9 cellular contexts compared by ENCODE assay signal in the genomic region with DNA sequence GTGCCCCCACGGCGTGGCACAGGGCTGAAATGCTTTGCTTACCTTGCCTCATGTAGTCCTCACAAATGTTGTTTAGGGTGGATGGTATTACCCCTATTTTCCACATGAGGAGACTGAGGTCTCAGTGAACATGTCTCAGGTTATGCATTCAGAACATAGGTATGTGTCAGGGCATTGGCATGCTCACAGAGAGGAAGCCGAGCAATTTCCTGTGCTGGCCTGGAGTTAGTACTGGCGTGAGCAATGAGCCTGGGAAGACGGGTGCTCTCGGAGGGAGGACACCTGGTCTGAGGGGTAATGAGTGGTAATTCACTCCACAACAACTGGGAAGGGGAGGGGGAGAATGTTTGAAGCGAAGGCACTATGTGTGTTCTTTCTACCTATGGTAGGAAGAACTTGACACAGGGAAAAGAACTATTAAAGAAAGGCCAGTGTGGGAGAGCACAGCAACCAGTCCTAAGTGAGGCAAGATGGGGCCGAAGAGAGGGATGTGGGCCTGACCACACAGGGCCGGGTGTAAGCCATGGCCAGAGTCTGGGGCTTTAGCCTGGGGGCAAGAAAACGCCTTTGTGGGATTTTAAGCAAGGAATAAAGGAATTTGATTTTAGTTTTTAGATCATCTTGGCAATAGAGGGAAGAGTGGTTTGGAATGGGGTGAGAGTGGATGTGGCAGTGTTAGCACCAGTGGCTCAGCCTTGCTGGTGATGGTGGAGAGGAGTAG. TPM values are rescaled to one million over a fixed set of nuclear protein-coding genes. Genes with fewer than 3 reads are reported as not detected.
DNase-seq lines count a peak whose midpoint lies in the region; FAIRE-seq and TF ChIP-seq lines count a peak whose summit lies in the region.
"Had no signal": no experiment of that assay in that cellular context is flagged by ENCODE, and none has a peak within 500 bp of the region (broad histone marks: within the 10 kb centered on the region; RNA-seq: fewer than 3 reads in every experiment).

No MANE protein-coding gene starts in this region.

- H3K27ac Mint-ChIP-seq in CD8-positive, alpha-beta memory T cell = peak overlapping the region; percentile 4 to 97 (median 82)
- H3K27ac Mint-ChIP-seq in nephron = peak overlapping the region; percentile 0 to 58 (median 15)

- peaks cover 19% of the 10 kb centered on the region for H3K4me1 ChIP-seq in CD8-positive, alpha-beta memory T cell (ENCODE audit: insufficient read depth, low read length)
- peaks cover 0 to 12% (median 9%) of the 10 kb centered on the region in 4 experiments; a peak in 6 of 7 replicates for H3K4me1 ChIP-seq in H1 (replicated peaks in 1 of 4; ENCODE audit: control insufficient read depth in 3 of 4, insufficient read depth in 4 of 4, low read length in 3 of 4)

- H3K23ac ChIP-seq in H1 (ENCODE audit: insufficient read length) = no peak overlapping the region

- H2BK20ac ChIP-seq in H1 (ENCODE audit: low read length) = no peak overlapping the region

- FAIRE-seq in H1 (lab: Jason Lieb, UNC) = no peak

- H3K27me3 ChIP-seq in CD8-positive, alpha-beta memory T cell (ENCODE audit: insufficient read depth, low read length, poor library complexity, severe bottlenecking) = no peaks in the 10 kb centered on the region
- H3K27me3 ChIP-seq in H1 (replicated peaks in 1 of 4; ENCODE audit: control insufficient read depth in 3 of 4, extremely low read depth in 1 of 4, insufficient read depth in 3 of 4, low read length in 3 of 4) = no peaks in the 10 kb centered on the region

- H3K36me3 ChIP-seq in CD8-positive, alpha-beta memory T cell (ENCODE audit: insufficient read depth, low read length) = peaks cover 44% of the 10 kb centered on the region
- peaks cover 44 to 73% (median 65%) of the 10 kb centered on the region in 4 experiments for H3K36me3 ChIP-seq in H1 (ENCODE audit: control insufficient read depth in 2 of 4, insufficient read depth in 4 of 4, low read length in 3 of 4)

- H3K9me3 Mint-ChIP-seq in CD8-positive, alpha-beta memory T cell = no peaks in the 10 kb centered on the region
- H3K9me3 Mint-ChIP-seq in nephron = no peaks in the 10 kb centered on the region

- H3K23me2 ChIP-seq in H1 (ENCODE audit: low read depth, low read length) = peaks cover 12% of the 10 kb centered on the region

- peak overlapping the region in 1 of 7 donors; percentile 27 for H3K4me3 Mint-ChIP-seq in CD8-positive, alpha-beta memory T cell
- peak overlapping the region in 2 of 3 experiments; percentile 4 for H3K4me3 Mint-ChIP-seq in nephron

- no peak overlapping the region for H2BK120ac ChIP-seq in H1 (replicated peaks; ENCODE audit: low read depth, low read length)

- H2BK15ac ChIP-seq in H1 (ENCODE audit: low read length) = no peak overlapping the region

- H3K4ac ChIP-seq in H1 (replicated peaks; ENCODE audit: insufficient read length, low read depth, low read length) = no peak overlapping the region

- DNase-seq in CD8-positive, alpha-beta memory T cell = no peak
- DNase-seq in RKO (ENCODE audit: low spot score) (peak; percentile 89), H1 (ENCODE audit: low read depth in 1 of 2, low spot score in 2 of 2) (no peak), GM10248 (ENCODE audit: extremely low spot score) (no peak), superior temporal gyrus (ENCODE audit: extremely low spot score) (no peak), GDM1 (lab: John Stamatoyannopoulos, UW) (no peak)
- DNase-seq in NK-92 treated with Interleukin-12 subunit alpha and Interleukin-12 subunit beta, amount 100 ng/mL, for 24 hours (lab: John Stamatoyannopoulos, UW) = no peak

- no peak overlapping the region for H2AFZ ChIP-seq in H1 (ENCODE audit: low read length)

- peaks cover 0 to 77% (median 23%) of the 10 kb centered on the region in 3 donors for H3K36me3 Mint-ChIP-seq in CD8-positive, alpha-beta memory T cell
- peaks cover 58% of the 10 kb centered on the region for H3K36me3 Mint-ChIP-seq in nephron (ENCODE audit: low read depth)

- WGBS in H1 (ENCODE audit: extremely low coverage in 1 of 2, insufficient coverage in 1 of 2, insufficient read length in 1 of 2, insufficient replicate concordance in 2 of 2, low coverage in 1 of 2, low lambda C conversion rate in 2 of 2, missing lambda C conversion rate in 1 of 2), 2 experiments = 84% methylated on average over 10 of the region's 10 CpGs; no CpG with 5 or more reads in 1 of the 2 experiments

- H3K27ac ChIP-seq in CD8-positive, alpha-beta memory T cell (ENCODE audit: low read depth, low read length) = no peak overlapping the region
- peak overlapping the region; percentile 12; the same call in 1 of the 2 replicates for H3K27ac ChIP-seq in H1 (ENCODE audit: low read depth, low read length)
- H3K27ac ChIP-seq: HL-60 had no signal

- H3K9me3 ChIP-seq in CD8-positive, alpha-beta memory T cell (ENCODE audit: low read length) = no peaks in the 10 kb centered on the region
- H3K9me3 ChIP-seq in H1 (ENCODE audit: insufficient read depth in 2 of 2, low read depth in 1 of 2, low read length in 1 of 2) = no peaks in the 10 kb centered on the region

- peaks cover 23 to 34% (median 27%) of the 10 kb centered on the region in 3 donors for H3K4me1 Mint-ChIP-seq in CD8-positive, alpha-beta memory T cell
- peaks cover 10% of the 10 kb centered on the region for H3K4me1 Mint-ChIP-seq in nephron

- no peak overlapping the region for H2AK5ac ChIP-seq in H1 (ENCODE audit: low read depth, low read length)

- TF ChIP-seq CTCF in H1 (IDR thresholded peaks at IDR 0.05; ENCODE audit: control extremely low read depth in 1 of 3, insufficient read depth in 1 of 3, low read depth in 1 of 3, low read length in 3 of 3) (no peak), nephron (IDR thresholded peaks at IDR 0.05; ENCODE audit: unreplicated experiment in 3 of 3) (no peak), GM10248 (IDR thresholded peaks at IDR 0.05; ENCODE audit: control extremely low read depth, extremely low read depth, low read depth, missing control alignments) (no peak)

- H3K27me3 Mint-ChIP-seq in CD8-positive, alpha-beta memory T cell = peaks cover 0 to 4% of the 10 kb centered on the region in 2 donors
- H3K27me3 Mint-ChIP-seq in nephron (ENCODE audit: low read depth) = no peaks in the 10 kb centered on the region

- TF ChIP-seq EP300 in H1 (IDR thresholded peaks at IDR 0.05; ENCODE audit: borderline replicate concordance in 1 of 2, low read depth in 2 of 2, low read length in 2 of 2) = no peak

- no peak overlapping the region for H3K4me2 ChIP-seq in H1 (ENCODE audit: insufficient read depth in 1 of 2, low read depth in 2 of 2, low read length in 2 of 2)

- H4K5ac ChIP-seq in H1 (ENCODE audit: insufficient read length, low read depth, low read length) = no peak overlapping the region

- H3K79me2 ChIP-seq in H1 (ENCODE audit: control insufficient read depth in 1 of 2, insufficient read depth in 2 of 2, low read length in 2 of 2) = 0 out of 4 replicates have a peak, but pooled peaks cover 0 to 2% of the 10 kb centered on the region in 2 experiments

- H3K18ac ChIP-seq in H1 (ENCODE audit: extremely low read depth, low read length) = no peak overlapping the region

- no peak overlapping the region for H3K56ac ChIP-seq in H1 (replicated peaks; ENCODE audit: insufficient read length, low read depth, low read length)

- H4K8ac ChIP-seq in H1 (ENCODE audit: extremely low read depth, insufficient read depth, low read length) = no peak overlapping the region

- peaks cover 17 to 32% of the 10 kb centered on the region in 2 experiments for H4K20me1 ChIP-seq in H1 (replicated peaks in 1 of 2; ENCODE audit: control insufficient read depth in 1 of 2, insufficient read depth in 2 of 2, low read length in 2 of 2)

- H3K9ac ChIP-seq in H1 (replicated peaks in 1 of 4; ENCODE audit: extremely low read depth in 1 of 4, low read depth in 3 of 4, low read length in 3 of 4) = no peak overlapping the region; a peak in 1 of 7 replicates

- TF ChIP-seq POLR2A in H1 (IDR thresholded peaks at IDR 0.05; ENCODE audit: control extremely low read depth in 1 of 2, low read depth in 2 of 2, low read length in 2 of 2) = no peak

- H4K91ac ChIP-seq in H1 (replicated peaks; ENCODE audit: insufficient read length, low read length) = no peak overlapping the region

- H3K14ac ChIP-seq in H1 (ENCODE audit: insufficient read length) = no peak overlapping the region

- H2BK12ac ChIP-seq in H1 (ENCODE audit: low read depth, low read length) = no peak overlapping the region

- H2BK5ac ChIP-seq in H1 (ENCODE audit: low read depth, low read length) = 0 out of 2 replicates have a peak overlapping the region, but pooled peaks have one; percentile 2

- H3K4me3 ChIP-seq in CD8-positive, alpha-beta memory T cell (ENCODE audit: low read length) = no peak overlapping the region
- no peak overlapping the region for H3K4me3 ChIP-seq in H1 (ENCODE audit: extremely low read depth in 1 of 4, insufficient read depth in 2 of 4, low read depth in 3 of 4, low read length in 4 of 4)

- peaks cover 13% of the 10 kb centered on the region for H3K79me1 ChIP-seq in H1 (ENCODE audit: low read depth, low read length)

- no peak for TF ChIP-seq RAD21 in H1 (IDR thresholded peaks at IDR 0.05 in 1 of 2, conservative IDR thresholded peaks at IDR 0.05 in 1 of 2; ENCODE audit: low read depth in 2 of 2, low read length in 2 of 2)

- CTCF ChIA-PET in CD8-positive, alpha-beta memory T cell (lab: Charles Lee) = no interaction called here
- CTCF ChIA-PET in H1 (lab: Charles Lee; ENCODE audit: partially characterized antibody) = no interaction called here
- CTCF ChIA-PET in GM10248 (lab: Yijun Ruan, JAX) = no interaction called here

- POLR2A ChIA-PET in CD8-positive, alpha-beta memory T cell (lab: Charles Lee) = no interaction called here
- POLR2A ChIA-PET in H1 (lab: Charles Lee; ENCODE audit: partially characterized antibody) = interaction anchor here (1.4 to 9.8 kb wide), 4 partner anchors 8 to 17 kb away, joined by 5 to 148 read pairs (median 14); a partner anchor contains a TSS
- POLR2A ChIA-PET in GM10248 (lab: Yijun Ruan, JAX) = no interaction called here

RNA-seq across cellular contexts. Expression of a gene that starts 4.9 kb away (rescaled TPM):
- 1 to 10 TPM; 2.2 to 2.4 TPM for total RNA-seq in CD8-positive, alpha-beta memory T cell
- 2.2 TPM for polyA plus RNA-seq in CD8-positive, alpha-beta memory T cell
- total RNA-seq in H1 (2021; fragmentation: NEBNext Ultra II Directional; extraction: Animal tissue kit (Norgen Biotek cat#: 25700)) = 15.4 and 16.0 TPM in 2 replicates
- 21.9 and 35.3 TPM in 2 replicates for polyA plus RNA-seq in H1 (2011; rRNA removed)
- 27.7 TPM for polyA plus RNA-seq in H1 (2011; cell fraction: cytosol; rRNA removed)
- polyA plus RNA-seq in H1 (2011; cell fraction: nucleus; rRNA removed) = 29.2 TPM
- polyA plus RNA-seq in H1 (2012, experiment 1 of 2) = 10.0 to 18.5 TPM (median 15.4 TPM) in 4 replicates
- polyA plus RNA-seq in H1 (2012, experiment 2 of 2) = 12.7 TPM
- 9.2 TPM for polyA plus RNA-seq in H1 (2013, experiment 1 of 2)
- polyA plus RNA-seq in H1 (2013, experiment 2 of 2) = 8.7 TPM
- 8.8 and 13.9 TPM in 2 replicates for polyA minus RNA-seq in H1 (2011; rRNA and poly(A)+ RNA removed)
- polyA minus RNA-seq in H1 (2011; cell fraction: cytosol; rRNA and poly(A)+ RNA removed) = 7.0 TPM
- polyA minus RNA-seq in H1 (2011; cell fraction: nucleus; rRNA and poly(A)+ RNA removed) = 12.1 TPM

RNA-seq across cellular contexts. Expression of a gene that starts 18.1 kb away (rescaled TPM):
- total RNA-seq in CD8-positive, alpha-beta memory T cell = 100 to 1,000 TPM; 693 to 694 TPM
- polyA plus RNA-seq in CD8-positive, alpha-beta memory T cell = 46.2 TPM
- 473 and 480 TPM in 2 replicates for total RNA-seq in H1 (2021; fragmentation: NEBNext Ultra II Directional; extraction: Animal tissue kit (Norgen Biotek cat#: 25700))
- 318 and 421 TPM in 2 replicates for polyA plus RNA-seq in H1 (2011; rRNA removed)
- polyA plus RNA-seq in H1 (2011; cell fraction: cytosol; rRNA removed) = 188 TPM
- polyA plus RNA-seq in H1 (2011; cell fraction: nucleus; rRNA removed) = 535 TPM
- polyA plus RNA-seq in H1 (2012, experiment 1 of 2) = 236 to 375 TPM (median 350 TPM) in 4 replicates
- polyA plus RNA-seq in H1 (2012, experiment 2 of 2) = 251 TPM
- polyA plus RNA-seq in H1 (2013, experiment 1 of 2) = 278 TPM
- 258 TPM for polyA plus RNA-seq in H1 (2013, experiment 2 of 2)
- 334 and 358 TPM in 2 replicates for polyA minus RNA-seq in H1 (2011; rRNA and poly(A)+ RNA removed)
- 203 TPM for polyA minus RNA-seq in H1 (2011; cell fraction: cytosol; rRNA and poly(A)+ RNA removed)
- 138 TPM for polyA minus RNA-seq in H1 (2011; cell fraction: nucleus; rRNA and poly(A)+ RNA removed)

RNA-seq across cellular contexts. Expression of a gene that starts 28.9 kb away (rescaled TPM):
- 1 to 10 TPM; 6.3 to 7.3 TPM for total RNA-seq in CD8-positive, alpha-beta memory T cell
- polyA plus RNA-seq in CD8-positive, alpha-beta memory T cell = 0.54 TPM
- total RNA-seq in H1 (2021; fragmentation: NEBNext Ultra II Directional; extraction: Animal tissue kit (Norgen Biotek cat#: 25700)) = 11.8 and 13.7 TPM in 2 replicates
- 16.1 and 20.7 TPM in 2 replicates for polyA plus RNA-seq in H1 (2011; rRNA removed)
- 11.9 TPM for polyA plus RNA-seq in H1 (2011; cell fraction: cytosol; rRNA removed)
- polyA plus RNA-seq in H1 (2011; cell fraction: nucleus; rRNA removed) = 101 TPM
- polyA plus RNA-seq in H1 (2012, experiment 1 of 2) = 10.2 to 14.4 TPM (median 13.8 TPM) in 4 replicates
- polyA plus RNA-seq in H1 (2012, experiment 2 of 2) = 9.8 TPM
- polyA plus RNA-seq in H1 (2013, experiment 1 of 2) = 12.1 TPM
- 9.9 TPM for polyA plus RNA-seq in H1 (2013, experiment 2 of 2)
- polyA minus RNA-seq in H1 (2011; rRNA and poly(A)+ RNA removed) = 21.6 and 30.2 TPM in 2 replicates
- polyA minus RNA-seq in H1 (2011; cell fraction: cytosol; rRNA and poly(A)+ RNA removed) = 10.0 TPM
- polyA minus RNA-seq in H1 (2011; cell fraction: nucleus; rRNA and poly(A)+ RNA removed) = 57.3 TPM

RNA-seq across cellular contexts. Expression of a gene that starts 29.0 kb away (rescaled TPM):
- 100 to 1,000 TPM; 147 TPM for total RNA-seq in CD8-positive, alpha-beta memory T cell
- polyA plus RNA-seq in CD8-positive, alpha-beta memory T cell = 52.1 TPM
- 113 and 118 TPM in 2 replicates for total RNA-seq in H1 (2021; fragmentation: NEBNext Ultra II Directional; extraction: Animal tissue kit (Norgen Biotek cat#: 25700))
- 253 and 335 TPM in 2 replicates for polyA plus RNA-seq in H1 (2011; rRNA removed)
- polyA plus RNA-seq in H1 (2011; cell fraction: cytosol; rRNA removed) = 372 TPM
- polyA plus RNA-seq in H1 (2011; cell fraction: nucleus; rRNA removed) = 132 TPM
- polyA plus RNA-seq in H1 (2012, experiment 1 of 2) = 156 to 183 TPM (median 164 TPM) in 4 replicates
- 190 TPM for polyA plus RNA-seq in H1 (2012, experiment 2 of 2)
- polyA plus RNA-seq in H1 (2013, experiment 1 of 2) = 109 TPM
- polyA plus RNA-seq in H1 (2013, experiment 2 of 2) = 115 TPM
- 65.8 and 81.4 TPM in 2 replicates for polyA minus RNA-seq in H1 (2011; rRNA and poly(A)+ RNA removed)
- 55.6 TPM for polyA minus RNA-seq in H1 (2011; cell fraction: cytosol; rRNA and poly(A)+ RNA removed)
- 54.6 TPM for polyA minus RNA-seq in H1 (2011; cell fraction: nucleus; rRNA and poly(A)+ RNA removed)

RNA-seq across cellular contexts. Expression of a gene that starts 33.5 kb away (rescaled TPM):
- total RNA-seq in CD8-positive, alpha-beta memory T cell = 100 to 1,000 TPM; 334 to 342 TPM
- 211 TPM for polyA plus RNA-seq in CD8-positive, alpha-beta memory T cell
- 358 and 363 TPM in 2 replicates for total RNA-seq in H1 (2021; fragmentation: NEBNext Ultra II Directional; extraction: Animal tissue kit (Norgen Biotek cat#: 25700))
- 272 and 350 TPM in 2 replicates for polyA plus RNA-seq in H1 (2011; rRNA removed)
- polyA plus RNA-seq in H1 (2011; cell fraction: cytosol; rRNA removed) = 302 TPM
- polyA plus RNA-seq in H1 (2011; cell fraction: nucleus; rRNA removed) = 249 TPM
- 334 to 378 TPM (median 363 TPM) in 4 replicates for polyA plus RNA-seq in H1 (2012, experiment 1 of 2)
- 145 TPM for polyA plus RNA-seq in H1 (2012, experiment 2 of 2)
- polyA plus RNA-seq in H1 (2013, experiment 1 of 2) = 137 TPM
- polyA plus RNA-seq in H1 (2013, experiment 2 of 2) = 133 TPM
- 590 and 595 TPM in 2 replicates for polyA minus RNA-seq in H1 (2011; rRNA and poly(A)+ RNA removed)
- polyA minus RNA-seq in H1 (2011; cell fraction: cytosol; rRNA and poly(A)+ RNA removed) = 301 TPM
- 160 TPM for polyA minus RNA-seq in H1 (2011; cell fraction: nucleus; rRNA and poly(A)+ RNA removed)
